ENCODE assay signal across 1 cellular context in the genomic region with DNA sequence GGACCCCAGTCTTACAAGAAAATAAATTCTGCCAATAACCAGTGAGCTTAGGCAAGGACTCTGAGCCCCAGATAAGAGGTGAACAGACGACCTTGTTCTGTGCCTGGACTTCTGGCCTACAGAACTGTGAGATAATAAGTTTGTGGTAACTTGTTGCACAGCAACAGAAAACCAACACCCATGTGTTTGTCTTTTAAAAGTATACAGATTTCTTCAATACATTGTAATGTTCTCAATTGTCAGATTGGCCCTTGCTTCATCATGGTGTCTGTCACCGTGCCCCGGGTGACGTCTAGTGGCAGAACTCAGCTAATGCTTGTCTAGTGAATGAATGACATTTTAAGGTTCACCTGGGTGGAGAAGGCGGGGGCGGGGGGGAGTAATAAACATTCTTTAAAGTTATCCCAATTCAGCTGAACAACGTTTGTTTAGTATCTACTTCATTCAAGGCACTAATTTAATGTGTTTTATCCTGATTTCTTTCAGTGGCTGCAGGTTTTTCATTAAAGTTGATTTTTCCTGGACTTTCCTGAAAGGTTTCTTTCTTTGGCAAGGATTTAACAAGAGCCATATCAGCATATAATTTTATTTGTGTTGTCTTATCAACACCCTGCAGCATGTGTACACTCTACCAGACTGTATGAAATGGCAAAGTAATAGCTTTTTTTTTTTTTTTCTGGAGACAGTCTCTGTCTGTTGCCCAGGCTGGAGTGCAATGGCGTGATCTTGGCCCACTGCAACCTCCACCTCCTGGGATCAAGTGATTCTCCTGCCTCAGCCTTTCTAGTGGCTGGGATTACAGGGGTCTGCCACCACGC.
TF ChIP-seq lines count a peak whose summit lies in the region.

No MANE protein-coding gene starts in this region.

TF ChIP-seq in GM12878, 131 proteins besides CTCF, POLR2A, EP300 and RAD21 (continued from another document):
- no peak for TF ChIP-seq FOS (IDR thresholded peaks at IDR 0.05; ENCODE audit: borderline replicate concordance, extremely low read depth, insufficient read length)
- no peak for TF ChIP-seq GABPA (IDR thresholded peaks at IDR 0.05; ENCODE audit: low read depth)
- no peak for TF ChIP-seq NR2C1 (IDR thresholded peaks at IDR 0.05)
- no peak for TF ChIP-seq YY1 (IDR thresholded peaks at IDR 0.05; ENCODE audit: low read depth, low read length)
- TF ChIP-seq SPI1 (IDR thresholded peaks at IDR 0.05; ENCODE audit: borderline replicate concordance, insufficient read depth, low read depth, low read length), result no peak
- TF ChIP-seq NR2C2 (IDR thresholded peaks at IDR 0.05; ENCODE audit: borderline replicate concordance, control insufficient read depth, insufficient read length, low read depth), result no peak
- no peak for TF ChIP-seq FOXM1 (IDR thresholded peaks at IDR 0.05; ENCODE audit: low read depth, low read length)
- TF ChIP-seq ZBED1 (IDR thresholded peaks at IDR 0.05; ENCODE audit: borderline replicate concordance), result no peak
- TF ChIP-seq ZZZ3 (IDR thresholded peaks at IDR 0.05; ENCODE audit: control insufficient read depth, insufficient read length, low read depth), result no peak
- TF ChIP-seq GATAD2B (conservative IDR thresholded peaks at IDR 0.05; ENCODE audit: low read depth), result no peak
- TF ChIP-seq MYB (IDR thresholded peaks at IDR 0.05; ENCODE audit: borderline replicate concordance, low read depth, low read length), result no peak
- no peak for TF ChIP-seq HDGF (IDR thresholded peaks at IDR 0.05)
- no peak for TF ChIP-seq NKRF (conservative IDR thresholded peaks at IDR 0.05)
- TF ChIP-seq RBBP5 (conservative IDR thresholded peaks at IDR 0.05), result no peak
TF ChIP-seq in GM12878: peak in this region for 0.
